ENCODE assay signal across 28 cellular contexts in genomic region chr7:29996321-29996720, GRCh38.
"Had no signal": no experiment of that assay in that cellular context is flagged by ENCODE, and none has a peak within 500 bp of the region (broad histone marks: within the 10 kb centered on the region; RNA-seq: fewer than 3 reads in every experiment).

No MANE protein-coding gene starts in this region.

- DNase-seq: hippocampal formation; kidney; left colon; left lung; lower lobe of right lung; mammary epithelial cell; mesenchymal stem cell; naive thymus-derived CD8-positive, alpha-beta T cell; nucleus accumbens; pancreas; posterior cingulate gyrus; retina; right cardiac atrium; sigmoid colon; small intestine; spleen; stimulated activated CD4-positive, alpha-beta T cell treated with anti-CD3 and anti-CD28 coated beads, Interleukin-4, amount 100 ng/mL, for 24 hours; stimulated activated naive CD4-positive, alpha-beta T cell; tibial artery; trophoblast cell; upper lobe of right lung had no signal

- H3K4me3 ChIP-seq: left lung, lower lobe of right lung, pancreas, prostate gland, sigmoid colon, spleen, suprapubic skin, thoracic aorta, tibial artery, upper lobe of right lung had no signal

- H3K27me3 ChIP-seq: left lung, pancreas, sigmoid colon, spleen, suprapubic skin, tibial artery, upper lobe of right lung had no signal

- H3K4me3 Mint-ChIP-seq: naive thymus-derived CD8-positive, alpha-beta T cell; nephron; neural crest cell; stimulated activated effector memory CD8-positive, alpha-beta T cell treated with anti-CD3 and anti-CD28 coated beads, Interleukin-12 subunit alpha, Interleukin-12 subunit beta, amount 100 ng/mL, for 72 hours; stimulated activated naive CD8-positive, alpha-beta T cell treated with anti-CD3 and anti-CD28 coated beads, Interleukin-15, Interleukin-2, amounts not matched to agents 100 ng/mL and 50 ng/mL, for 24 hours had no signal

- H3K4me1 ChIP-seq: left lung, lower lobe of right lung, pancreas, prostate gland, sigmoid colon, spleen, suprapubic skin, upper lobe of right lung had no signal

- H3K27ac Mint-ChIP-seq: naive thymus-derived CD8-positive, alpha-beta T cell; nephron; stimulated activated effector memory CD8-positive, alpha-beta T cell treated with anti-CD3 and anti-CD28 coated beads, Interleukin-12 subunit alpha, Interleukin-12 subunit beta, amount 100 ng/mL, for 72 hours; stimulated activated naive CD8-positive, alpha-beta T cell treated with anti-CD3 and anti-CD28 coated beads, Interleukin-15, Interleukin-2, amounts not matched to agents 100 ng/mL and 50 ng/mL, for 24 hours had no signal

- H3K36me3 ChIP-seq: left lung, lower lobe of right lung, pancreas, prostate gland, sigmoid colon, spleen, suprapubic skin, thoracic aorta, tibial artery, upper lobe of right lung had no signal

- H3K9me3 ChIP-seq: pancreas, prostate gland, suprapubic skin had no signal

- H3K27ac ChIP-seq: left lung, lower lobe of right lung, pancreas, prostate gland, sigmoid colon, spleen, suprapubic skin, thoracic aorta, tibial artery, upper lobe of right lung had no signal

- H3K36me3 Mint-ChIP-seq: stimulated activated effector memory CD8-positive, alpha-beta T cell treated with anti-CD3 and anti-CD28 coated beads, Interleukin-12 subunit alpha, Interleukin-12 subunit beta, amount 100 ng/mL, for 72 hours had no signal

- H3K4me1 Mint-ChIP-seq: nephron; stimulated activated effector memory CD8-positive, alpha-beta T cell treated with anti-CD3 and anti-CD28 coated beads, Interleukin-12 subunit alpha, Interleukin-12 subunit beta, amount 100 ng/mL, for 72 hours had no signal
